Comparison of ENCODE assay signal across 1 cellular context in genomic region chr17:50830298-50830697, GRCh38.
TF ChIP-seq lines count a peak whose summit lies in the region.

No MANE protein-coding gene starts in this region.

TF ChIP-seq in HepG2, 621 proteins besides CTCF, POLR2A, EP300 and RAD21:
- no peak for TF ChIP-seq MXI1 (IDR thresholded peaks at IDR 0.05; ENCODE audit: borderline replicate concordance, low read depth, low read length)
- TF ChIP-seq YEATS4 (CRISPR knock-in tag; IDR thresholded peaks at IDR 0.05; ENCODE audit: borderline replicate concordance), result no peak
- TF ChIP-seq E2F5 (CRISPR knock-in tag; conservative IDR thresholded peaks at IDR 0.05), result no peak
- no peak for TF ChIP-seq DDIT3 (CRISPR knock-in tag; IDR thresholded peaks at IDR 0.05)
- no peak for TF ChIP-seq MED13 (CRISPR knock-in tag; IDR thresholded peaks at IDR 0.05)
- TF ChIP-seq NFE2L1 (CRISPR knock-in tag; IDR thresholded peaks at IDR 0.05; ENCODE audit: borderline replicate concordance), result 0 out of 2 replicates have a peak, but pooled peaks have one; percentile 26
- TF ChIP-seq ASH2L (IDR thresholded peaks at IDR 0.05; ENCODE audit: insufficient read length, low read depth, low read length), result no peak
- TF ChIP-seq NBN (conservative IDR thresholded peaks at IDR 0.05), result no peak
- TF ChIP-seq ZNF263 (CRISPR knock-in tag; IDR thresholded peaks at IDR 0.05), result 0 out of 2 replicates have a peak, but pooled peaks have one; percentile 19
- TF ChIP-seq STAG1 (CRISPR knock-in tag; IDR thresholded peaks at IDR 0.05), result 0 out of 2 replicates have a peak, but pooled peaks have one; percentile 3
